ENCODE assay signal across 2 cellular contexts in genomic region chr4:167308876-167309275, GRCh38.
TF ChIP-seq lines count a peak whose summit lies in the region.

No MANE protein-coding gene starts in this region.

TF ChIP-seq in HepG2, 621 proteins besides CTCF, POLR2A, EP300 and RAD21 (continued from another document):
- no peak for TF ChIP-seq ZBTB40 (IDR thresholded peaks at IDR 0.05)
- no peak for TF ChIP-seq ZBTB40 (CRISPR knock-in tag; IDR thresholded peaks at IDR 0.05)
- TF ChIP-seq RBFOX2 (IDR thresholded peaks at IDR 0.05; ENCODE audit: low read depth, low read length), result no peak
- TF ChIP-seq MAFF (IDR thresholded peaks at IDR 0.05; ENCODE audit: low read depth, low read length), result peak; percentile 74

TF ChIP-seq in SK-N-SH, 30 proteins besides CTCF, POLR2A, EP300 and RAD21 (continued from another document):
- TF ChIP-seq REST (IDR thresholded peaks at IDR 0.05; ENCODE audit: low read depth, low read length), result no peak
- no peak for TF ChIP-seq CHD2 (IDR thresholded peaks at IDR 0.05; ENCODE audit: low read length, partially characterized antibody)
- no peak for TF ChIP-seq ELF1 (IDR thresholded peaks at IDR 0.05)
- no peak for TF ChIP-seq EZH2phosphoT487 (IDR thresholded peaks at IDR 0.05; ENCODE audit: borderline replicate concordance, low read depth)
- no peak for TF ChIP-seq NFIC (IDR thresholded peaks at IDR 0.05; ENCODE audit: borderline replicate concordance)
- TF ChIP-seq MAX (IDR thresholded peaks at IDR 0.05; ENCODE audit: low read depth), result no peak
- no peak for TF ChIP-seq TCF12 (IDR thresholded peaks at IDR 0.05)
- no peak for TF ChIP-seq RXRA (IDR thresholded peaks at IDR 0.05; ENCODE audit: borderline replicate concordance, low read depth)
- TF ChIP-seq JUND (IDR thresholded peaks at IDR 0.05), result no peak
- TF ChIP-seq FOXJ3 (CRISPR knock-in tag; IDR thresholded peaks at IDR 0.05), result no peak
- no peak for TF ChIP-seq RFX5 (IDR thresholded peaks at IDR 0.05; ENCODE audit: low read length)
- TF ChIP-seq SIN3A (IDR thresholded peaks at IDR 0.05; ENCODE audit: borderline replicate concordance, low read depth, low read length), result no peak
- no peak for TF ChIP-seq MXI1 (IDR thresholded peaks at IDR 0.05; ENCODE audit: low read depth, low read length)
